21 cellular contexts compared by ENCODE assay signal in the genomic region with DNA sequence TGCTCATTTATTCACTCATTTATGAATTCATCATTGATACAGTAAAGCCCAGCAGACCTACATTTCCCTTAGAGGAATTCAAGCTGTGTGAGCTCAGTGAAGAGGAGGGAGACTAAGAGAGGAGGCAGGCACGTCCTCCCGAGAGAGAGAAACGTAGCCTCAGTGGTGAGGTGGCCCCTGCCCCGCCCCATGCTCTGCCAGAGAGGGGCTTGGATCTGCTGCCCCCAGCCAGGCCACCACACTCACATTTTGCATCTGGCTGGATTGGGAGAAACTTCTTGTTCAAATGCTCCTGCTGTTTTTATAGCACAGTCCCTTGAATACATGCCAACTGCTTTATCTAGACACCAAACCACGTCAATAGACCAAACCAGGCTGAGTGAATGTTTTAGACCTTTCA.
DNase-seq lines count a peak whose midpoint lies in the region; ATAC-seq and TF ChIP-seq lines count a peak whose summit lies in the region.
"Had no signal": no experiment of that assay in that cellular context is flagged by ENCODE, and none has a peak within 500 bp of the region (broad histone marks: within the 10 kb centered on the region; RNA-seq: fewer than 3 reads in every experiment).

No MANE protein-coding gene starts in this region.

- H3K9ac ChIP-seq in BLaER1, result no peak overlapping the region

- DNase-seq in coronary artery (ENCODE audit: low spot score) (peak; percentile 3), mesenteric fat pad (ENCODE audit: low spot score) (peak; percentile 57), NCI-H748 treated with DMSO at 0.1 percent for 48 hours (lab: John Stamatoyannopoulos, UW) (no peak), inferior parietal cortex (ENCODE audit: extremely low spot score) (no peak)
- DNase-seq: 8988T; ACHN; AML-193; BE2C; Caco-2; CD4-positive, CD25-positive, alpha-beta regulatory T cell; CD8-positive, alpha-beta T cell; DMS153; DND-41; GOT3; HFFc6 had no signal

- H3K27ac ChIP-seq in BLaER1 (no peak overlapping the region), coronary artery (no peak overlapping the region)
- H3K27ac ChIP-seq: A549, C4-2B had no signal

- H3K36me3 ChIP-seq in BLaER1, result no peaks in the 10 kb centered on the region
- H3K36me3 ChIP-seq: BE2C, HAP-1 had no signal

- H4K20me1 ChIP-seq in BLaER1, result no peaks in the 10 kb centered on the region

- TF ChIP-seq CTCF in coronary artery (IDR thresholded peaks at IDR 0.05), result no peak

- no peaks in the 10 kb centered on the region for H3K27me3 ChIP-seq in BLaER1
- H3K27me3 ChIP-seq: BE2C had no signal

- peak overlapping the region; percentile 73 for H3K4me2 ChIP-seq in BLaER1
- H3K4me2 ChIP-seq: A549 had no signal

- no peak for ATAC-seq in GM18868 (IDR thresholded peaks at IDR 0.05; ENCODE audit: unreplicated experiment)
- ATAC-seq: A549; CD8-positive, alpha-beta T cell; GM12878 had no signal

- H3K4me3 ChIP-seq in BLaER1 (no peak overlapping the region), coronary artery (no peak overlapping the region)
- H3K4me3 ChIP-seq: A549, GM12878, HAP-1 had no signal

- H3K9me3 ChIP-seq in BLaER1, result no peaks in the 10 kb centered on the region
- H3K9me3 ChIP-seq: A549, BE2C, Caco-2, HAP-1 had no signal

- peaks cover 31% of the 10 kb centered on the region for H3K4me1 ChIP-seq in BLaER1
- H3K4me1 ChIP-seq: A549, BE2C, Caco-2, HAP-1 had no signal

Comparison
In these comparisons a context has a peak if more than half of its experiments do, and no peak if none do; other contexts are left out.
1. DNase-seq: peak in coronary artery (single experiment) and mesenteric fat pad (single experiment); none in NCI-H748 treated with DMSO at 0.1 percent for 48 hours (single experiment) and inferior parietal cortex (single experiment).